In genomic region chr1:24551290-24551859, GRCh38 we compare ENCODE assay signal across 1 cellular context.
TF ChIP-seq lines count a peak whose summit lies in the region.

No MANE protein-coding gene starts in this region.

TF ChIP-seq in HepG2, 621 proteins besides CTCF, POLR2A, EP300 and RAD21 (continued from another document):
- TF ChIP-seq NR0B2 (CRISPR knock-in tag; IDR thresholded peaks at IDR 0.05) (no peak), ETV5 (CRISPR knock-in tag; IDR thresholded peaks at IDR 0.05; ENCODE audit: borderline replicate concordance) (no peak), RNF2 (conservative IDR thresholded peaks at IDR 0.05; ENCODE audit: low read depth) (no peak), ZNF383 (CRISPR knock-in tag; IDR thresholded peaks at IDR 0.05; ENCODE audit: borderline replicate concordance) (no peak), RCOR2 (CRISPR knock-in tag; IDR thresholded peaks at IDR 0.05) (peak; percentile 59; the same call in 1 of the 2 replicates), BATF2 (CRISPR knock-in tag; IDR thresholded peaks at IDR 0.05) (no peak), ZMYM3 (CRISPR knock-in tag; IDR thresholded peaks at IDR 0.05) (peak; percentile 71), ZNF790 (CRISPR knock-in tag; IDR thresholded peaks at IDR 0.05; ENCODE audit: borderline replicate concordance) (no peak), E2F5 (CRISPR knock-in tag; conservative IDR thresholded peaks at IDR 0.05) (no peak), ZC3H13 (CRISPR knock-in tag; IDR thresholded peaks at IDR 0.05) (no peak), ZNF205 (CRISPR knock-in tag; IDR thresholded peaks at IDR 0.05) (no peak), ZBTB10 (CRISPR knock-in tag; IDR thresholded peaks at IDR 0.05; ENCODE audit: borderline replicate concordance) (no peak), SMAD1 (CRISPR knock-in tag; IDR thresholded peaks at IDR 0.05; ENCODE audit: borderline replicate concordance, low read depth) (no peak), HOXA3 (CRISPR knock-in tag; IDR thresholded peaks at IDR 0.05) (no peak), GTF2F1 (IDR thresholded peaks at IDR 0.05; ENCODE audit: low read length) (no peak), MXD1 (CRISPR knock-in tag; IDR thresholded peaks at IDR 0.05) (0 out of 2 replicates have a peak, but pooled peaks have one; percentile 9), PATZ1 (CRISPR knock-in tag; IDR thresholded peaks at IDR 0.05) (no peak)
